ENCODE assay signal across 8 cellular contexts in genomic region chr3:140898340-140899180, GRCh38. TPM values are rescaled to one million over a fixed set of nuclear protein-coding genes. Genes with fewer than 3 reads are reported as not detected.
DNase-seq lines count a peak whose midpoint lies in the region; ATAC-seq and TF ChIP-seq lines count a peak whose summit lies in the region.

No MANE protein-coding gene starts in this region.

- H3K9me3 Mint-ChIP-seq in stimulated activated naive CD8-positive, alpha-beta T cell treated with anti-CD3 and anti-CD28 coated beads, Interleukin-15, amount 100 ng/mL, for 72 hours, result no peaks in the 10 kb centered on the region

- H3K4me3 ChIP-seq in right lobe of liver, result no peak overlapping the region

- H3K27ac ChIP-seq in right lobe of liver, result no peak overlapping the region

- DNase-seq in stimulated activated naive CD8-positive, alpha-beta T cell treated with anti-CD3 and anti-CD28 coated beads, Interleukin-15, amount 100 ng/mL, for 72 hours, result peak in 1 of 2 donors; percentile 14
- DNase-seq in stimulated activated naive CD8-positive, alpha-beta T cell treated with anti-CD3 and anti-CD28 coated beads, Interleukin-15, Interleukin-2, amounts not matched to agents 100 U/mL and 50 U/mL, for 24 hours, result no peak
- DNase-seq in HT1080 (ENCODE audit: low read depth) (peak; percentile 81), NOMO-1 treated with DMSO at 0.1 percent for 48 hours (lab: John Stamatoyannopoulos, UW; ENCODE audit: unreplicated experiment) (peak; percentile 82), cerebellar cortex (ENCODE audit: low spot score) (peak; percentile 61), right lobe of liver (no peak), GOT3 (lab: John Stamatoyannopoulos, UW) (no peak)

- no peak for TF ChIP-seq POLR2A in right lobe of liver (IDR thresholded peaks at IDR 0.05)

- no peaks in the 10 kb centered on the region for H3K36me3 ChIP-seq in right lobe of liver

- peak; percentile 66 for ATAC-seq in stimulated activated naive CD8-positive, alpha-beta T cell treated with anti-CD3 and anti-CD28 coated beads, Interleukin-15, amount 100 ng/mL, for 72 hours
- no peak for ATAC-seq in stimulated activated naive CD8-positive, alpha-beta T cell treated with anti-CD3 and anti-CD28 coated beads, Interleukin-15, Interleukin-2, amounts not matched to agents 100 U/mL and 50 U/mL, for 24 hours
- ATAC-seq in right lobe of liver (peak; percentile 88 to 91 (median 89)), HG02623 (IDR thresholded peaks at IDR 0.05; ENCODE audit: unreplicated experiment) (no peak)

- intact Hi-C loops in right lobe of liver (cut with DNase I), result no loop called here

- no peaks in the 10 kb centered on the region for H3K4me1 Mint-ChIP-seq in stimulated activated naive CD8-positive, alpha-beta T cell treated with anti-CD3 and anti-CD28 coated beads, Interleukin-15, amount 100 ng/mL, for 72 hours

- 35% methylated on average over 3 of the region's 3 CpGs for WGBS in right lobe of liver (ENCODE audit: insufficient coverage, low coverage, low lambda C conversion rate, missing lambda C conversion rate)

- H3K27me3 ChIP-seq in right lobe of liver, result peaks cover 0 to 3% of the 10 kb centered on the region in 2 donors

- no peak overlapping the region for H3K4me3 Mint-ChIP-seq in stimulated activated naive CD8-positive, alpha-beta T cell treated with anti-CD3 and anti-CD28 coated beads, Interleukin-15, amount 100 ng/mL, for 72 hours

- no peaks in the 10 kb centered on the region for H3K9me3 ChIP-seq in right lobe of liver

- no peak overlapping the region for H3K27ac Mint-ChIP-seq in stimulated activated naive CD8-positive, alpha-beta T cell treated with anti-CD3 and anti-CD28 coated beads, Interleukin-15, amount 100 ng/mL, for 72 hours

- H3K4me1 ChIP-seq in right lobe of liver, result no peaks in the 10 kb centered on the region

- H3K27me3 Mint-ChIP-seq in stimulated activated naive CD8-positive, alpha-beta T cell treated with anti-CD3 and anti-CD28 coated beads, Interleukin-15, amount 100 ng/mL, for 72 hours, result peaks cover 35% of the 10 kb centered on the region

- peak; percentile 54 to 66 (median 58) for TF ChIP-seq CTCF in right lobe of liver (IDR thresholded peaks at IDR 0.05)

RNA-seq across cellular contexts. Expression of gene SLC25A36, which starts 43.1 kb away (rescaled TPM):
- total RNA-seq in HT1080 (2014; rRNA removed; shearing (Covaris generic)), result 73.0 and 75.5 TPM in 2 replicates
- polyA plus RNA-seq in HT1080 (2015; cell fraction: cytosol; rRNA removed), result 62.1 and 75.7 TPM in 2 replicates
- polyA plus RNA-seq in HT1080 (2015; cell fraction: nucleus; rRNA removed), result 283 and 299 TPM in 2 replicates
- 1 to 10 TPM; 2.8 to 6.0 (median 5.1) TPM for total RNA-seq in right lobe of liver

Comparison
In these comparisons a context has a peak if more than half of its experiments do, and no peak if none do; other contexts are left out.
1. ATAC-seq: peak in stimulated activated naive CD8-positive, alpha-beta T cell treated with anti-CD3 and anti-CD28 coated beads, Interleukin-15, amount 100 ng/mL, for 72 hours (single experiment) and right lobe of liver (4 of 4); none in stimulated activated naive CD8-positive, alpha-beta T cell treated with anti-CD3 and anti-CD28 coated beads, Interleukin-15, Interleukin-2, amounts not matched to agents 100 U/mL and 50 U/mL, for 24 hours (single experiment) and HG02623 (single experiment).
2. DNase-seq: peak in HT1080 (single experiment), NOMO-1 treated with DMSO at 0.1 percent for 48 hours (single experiment) and cerebellar cortex (single experiment); none in stimulated activated naive CD8-positive, alpha-beta T cell treated with anti-CD3 and anti-CD28 coated beads, Interleukin-15, Interleukin-2, amounts not matched to agents 100 U/mL and 50 U/mL, for 24 hours (single experiment), right lobe of liver (0 of 3) and GOT3 (single experiment).
3. RNA of gene SLC25A36, which starts 43.1 kb away (total RNA-seq): 73.0 to 75.5 TPM in HT1080; 2.8 to 6.0 TPM in right lobe of liver; every median in the first group is over 10 times any median in the second.